Comparison of ENCODE assay signal across 16 cellular contexts in genomic region chrX:46820391-46821100, GRCh38. TPM values are rescaled to one million over a fixed set of nuclear protein-coding genes. Genes with fewer than 3 reads are reported as not detected.
DNase-seq lines count a peak whose midpoint lies in the region; ATAC-seq, FAIRE-seq and TF ChIP-seq lines count a peak whose summit lies in the region.
"Had no signal": no experiment of that assay in that cellular context is flagged by ENCODE, and none has a peak within 500 bp of the region (broad histone marks: within the 10 kb centered on the region; RNA-seq: fewer than 3 reads in every experiment).

No MANE protein-coding gene starts in this region.

- no peaks in the 10 kb centered on the region for H3K4me1 ChIP-seq in A549
- H3K4me1 ChIP-seq in endothelial cell of umbilical vein (ENCODE audit: control insufficient read depth, extremely low read depth, insufficient read depth, low read length), result no peaks in the 10 kb centered on the region
- peaks cover 23% of the 10 kb centered on the region for H3K4me1 ChIP-seq in keratinocyte (ENCODE audit: control insufficient read depth, extremely low read depth, insufficient read depth, low read length)
- no peaks in the 10 kb centered on the region for H3K4me1 ChIP-seq in MM.1S (ENCODE audit: low read length)
- H3K4me1 ChIP-seq: BE2C, HAP-1 had no signal

- CTCF ChIA-PET in A549 (lab: Yijun Ruan, JAX), result interaction anchor here (0.6 to 1.7 kb wide), 2 partner anchors 74 to 273 kb away, joined by 4 read pairs; no protein-coding TSS in a partner anchor
- CTCF ChIA-PET in endothelial cell of umbilical vein (lab: Charles Lee), result no interaction called here

- BruUV-seq in endothelial cell of umbilical vein (replicated peaks; lab: Mats Ljungman, UMichigan), result no TSS peak

- H3K9ac ChIP-seq in endothelial cell of umbilical vein (replicated peaks; ENCODE audit: extremely low read depth, insufficient read depth, low read length), result no peak overlapping the region
- no peak overlapping the region for H3K9ac ChIP-seq in keratinocyte (ENCODE audit: control insufficient read depth, extremely low read depth, insufficient read depth, low read length)
- no peak overlapping the region for H3K9ac ChIP-seq in MM.1S (ENCODE audit: low read length)

- FAIRE-seq in A549 (lab: Jason Lieb, UNC) (peak; percentile 68), endothelial cell of umbilical vein (lab: Jason Lieb, UNC) (peak; percentile 46), keratinocyte (lab: Jason Lieb, UNC) (no peak)
- FAIRE-seq: D721Med, H1, HepG2, HTR-8/SVneo had no signal

- no peak overlapping the region for H3K27ac ChIP-seq in A549
- no peak overlapping the region for H3K27ac ChIP-seq in endothelial cell of umbilical vein (ENCODE audit: insufficient read depth, low read depth, low read length)
- H3K27ac ChIP-seq in keratinocyte (ENCODE audit: control insufficient read depth, insufficient read depth, low read length), result peak overlapping the region; percentile 14
- H3K27ac ChIP-seq in MM.1S (ENCODE audit: low read length), result no peak overlapping the region
- H3K27ac ChIP-seq: C4-2B had no signal

- no peak overlapping the region for H2AFZ ChIP-seq in endothelial cell of umbilical vein (ENCODE audit: low read depth, low read length)
- H2AFZ ChIP-seq in keratinocyte (ENCODE audit: control insufficient read depth, low read length), result no peak overlapping the region
- no peak overlapping the region for H2AFZ ChIP-seq in MM.1S (ENCODE audit: low read length)

- no peak overlapping the region for H3K4me2 ChIP-seq in A549
- no peak overlapping the region for H3K4me2 ChIP-seq in endothelial cell of umbilical vein (ENCODE audit: insufficient read depth, low read length)
- no peak overlapping the region for H3K4me2 ChIP-seq in keratinocyte (ENCODE audit: control insufficient read depth, extremely low read depth, insufficient read depth, low read depth, low read length)
- H3K4me2 ChIP-seq in MM.1S (ENCODE audit: low read depth, low read length), result no peak overlapping the region

- H3K9me1 ChIP-seq in endothelial cell of umbilical vein (replicated peaks; ENCODE audit: control insufficient read depth, extremely low read depth, insufficient read depth, low read length), result no peaks in the 10 kb centered on the region
- H3K9me1 ChIP-seq in keratinocyte (ENCODE audit: control insufficient read depth, extremely low read depth, insufficient read depth, low read length), result no peaks in the 10 kb centered on the region

- H3K9me3 ChIP-seq in A549 (no peaks in the 10 kb centered on the region), endothelial cell of umbilical vein (replicated peaks; ENCODE audit: control insufficient read depth, insufficient read depth, low read length) (no peaks in the 10 kb centered on the region), keratinocyte (ENCODE audit: control insufficient read depth, low read depth, low read length) (no peaks in the 10 kb centered on the region), MM.1S (replicated peaks; ENCODE audit: insufficient read depth, low read length) (no peaks in the 10 kb centered on the region)
- H3K9me3 ChIP-seq: BE2C, HAP-1 had no signal

- POLR2A ChIA-PET in A549 (lab: Yijun Ruan, JAX), result no interaction called here
- POLR2A ChIA-PET in endothelial cell of umbilical vein (lab: Charles Lee), result no interaction called here

- H4K20me1 ChIP-seq in endothelial cell of umbilical vein (replicated peaks; ENCODE audit: control insufficient read depth, extremely low read depth, insufficient read depth, low read length), result no peaks in the 10 kb centered on the region
- no peaks in the 10 kb centered on the region for H4K20me1 ChIP-seq in keratinocyte (ENCODE audit: control insufficient read depth, extremely low read depth, insufficient read depth, low read length)
- H4K20me1 ChIP-seq in MM.1S (ENCODE audit: insufficient read depth, low read length), result no peaks in the 10 kb centered on the region

- H3K79me2 ChIP-seq in endothelial cell of umbilical vein (ENCODE audit: control insufficient read depth, insufficient read depth, low read length) (no peaks in the 10 kb centered on the region), keratinocyte (ENCODE audit: control insufficient read depth, insufficient read depth, low read length) (no peaks in the 10 kb centered on the region), MM.1S (ENCODE audit: low read length) (no peaks in the 10 kb centered on the region)

- intact Hi-C loops in endothelial cell of umbilical vein (cut with micrococcal nuclease), result no loop called here

- no peak for DNase-seq in A549 (ENCODE audit: low read depth in 1 of 2, low spot score in 1 of 2)
- DNase-seq in NCI-H146 (lab: John Stamatoyannopoulos, UW), result peak; percentile 29
- no peak for DNase-seq in endothelial cell of umbilical vein (ENCODE audit: low read depth, low spot score)
- peak; percentile 35 for DNase-seq in keratinocyte (ENCODE audit: low read depth, low spot score)
- no peak for DNase-seq in activated CD4-positive, CD25-positive, alpha-beta regulatory T cell (lab: John Stamatoyannopoulos, UW)
- no peak for DNase-seq in GF-D8 (lab: John Stamatoyannopoulos, UW)
- no peak for DNase-seq in MM.1S
- DNase-seq: BE2C; CD4-positive, alpha-beta memory T cell; DND-41 had no signal

- no peak for TF ChIP-seq RAD21 in A549 (conservative IDR thresholded peaks at IDR 0.05 in 1 of 2, IDR thresholded peaks at IDR 0.05 in 1 of 2)

- WGBS in A549 (ENCODE audit: missing lambda C conversion rate), result 75% methylated on average over 4 of the region's 4 CpGs

- no peaks in the 10 kb centered on the region for H3K27me3 ChIP-seq in endothelial cell of umbilical vein (ENCODE audit: control insufficient read depth in 2 of 2, insufficient read depth in 2 of 2, low read length in 2 of 2)
- no peaks in the 10 kb centered on the region for H3K27me3 ChIP-seq in keratinocyte (ENCODE audit: control insufficient read depth, extremely low read depth, insufficient read depth, low read length)
- no peaks in the 10 kb centered on the region for H3K27me3 ChIP-seq in MM.1S (replicated peaks; ENCODE audit: insufficient read depth, low read length)
- H3K27me3 ChIP-seq: BE2C had no signal

- no peak for ATAC-seq in A549
- ATAC-seq: HepG2 had no signal

- TF ChIP-seq POLR2A in A549 (IDR thresholded peaks at IDR 0.05; ENCODE audit: low read length), result no peak
- no peak for TF ChIP-seq POLR2A in endothelial cell of umbilical vein (IDR thresholded peaks at IDR 0.05; ENCODE audit: low read depth, low read length)

- H3K9me2 ChIP-seq in MM.1S (replicated peaks; ENCODE audit: insufficient read depth, low read length), result no peaks in the 10 kb centered on the region

- dilution Hi-C loops in endothelial cell of umbilical vein (cut with MboI; ENCODE audit: extremely low pct_ligation_motif_present, low sequenced_read_pairs) (no loop called here), keratinocyte (cut with MboI; ENCODE audit: extremely low pct_ligation_motif_present, low sequenced_read_pairs) (no loop called here)

- no peaks in the 10 kb centered on the region for H3F3A ChIP-seq in MM.1S (ENCODE audit: insufficient read depth, low read length)

- H3K36me3 ChIP-seq in endothelial cell of umbilical vein (ENCODE audit: control insufficient read depth in 2 of 2, extremely low read depth in 1 of 2, insufficient read depth in 2 of 2, low read length in 2 of 2) (no peaks in the 10 kb centered on the region), keratinocyte (ENCODE audit: control insufficient read depth in 2 of 2, extremely low read depth in 1 of 2, insufficient read depth in 2 of 2, low read length in 2 of 2) (no peaks in the 10 kb centered on the region), MM.1S (replicated peaks; ENCODE audit: insufficient read depth, low read length) (no peaks in the 10 kb centered on the region)
- H3K36me3 ChIP-seq: BE2C, HAP-1 had no signal

- TF ChIP-seq EP300 in A549 (IDR thresholded peaks at IDR 0.05), result no peak

- H3K4me3 ChIP-seq in A549 (no peak overlapping the region), endothelial cell of umbilical vein (replicated peaks in 1 of 3; ENCODE audit: insufficient read depth in 1 of 3, low read depth in 1 of 3, low read length in 3 of 3) (no peak overlapping the region), keratinocyte (ENCODE audit: control insufficient read depth in 2 of 3, extremely low read depth in 1 of 3, insufficient read depth in 2 of 3, low read depth in 1 of 3, low read length in 3 of 3) (no peak overlapping the region), MM.1S (ENCODE audit: low read length) (no peak overlapping the region)
- H3K4me3 ChIP-seq: HAP-1 had no signal

- TF ChIP-seq CTCF in A549 (IDR thresholded peaks at IDR 0.05) (no peak), endothelial cell of umbilical vein (IDR thresholded peaks at IDR 0.05; ENCODE audit: extremely low read depth in 1 of 2, insufficient read depth in 1 of 2, low read depth in 1 of 2, low read length in 2 of 2) (no peak), keratinocyte (optimal IDR thresholded peaks at IDR 0.05 in 1 of 3, IDR thresholded peaks at IDR 0.05 in 1 of 3, conservative IDR thresholded peaks at IDR 0.05 in 1 of 3; ENCODE audit: extremely low read depth in 1 of 3, insufficient read depth in 2 of 3, low read length in 3 of 3) (no peak), MM.1S (IDR thresholded peaks at IDR 0.05; ENCODE audit: low read length) (no peak)

RNA-seq across cellular contexts. Expression of gene RP2, which starts 16.3 kb away (rescaled TPM):
- polyA plus RNA-seq in A549 (2011; rRNA removed) (13.8 and 14.8 TPM in 2 replicates), A549 (2017; fragmentation: RNase III; extraction: RNeasy Plus Mini Kit Qiagen cat#74134 plus additional on column Dnase treatment) (12.9 to 15.0 TPM (median 14.0 TPM) in 3 replicates), endothelial cell of umbilical vein (5.9 and 7.4 TPM in 2 replicates), keratinocyte (10.8 to 20.9 TPM (median 17.0 TPM) in 3 replicates)
- polyA plus RNA-seq in A549 (2012; cell fraction: cytosol; rRNA removed), result 3.6 and 5.5 TPM in 2 replicates
- 2.1 and 2.4 TPM in 2 replicates for polyA plus RNA-seq in A549 (2012; cell fraction: nucleus; rRNA removed)
- polyA minus RNA-seq in A549 (2011; rRNA and poly(A)+ RNA removed), result 5.4 and 6.8 TPM in 2 replicates
- 18.7 and 20.5 TPM in 2 replicates for total RNA-seq in endothelial cell of umbilical vein
- polyA plus RNA-seq in endothelial cell of umbilical vein (2011; cell fraction: cytosol; rRNA removed), result 9.1 and 9.3 TPM in 2 replicates
- 4.9 and 6.4 TPM in 2 replicates for polyA plus RNA-seq in endothelial cell of umbilical vein (2011; cell fraction: nucleus; rRNA removed)
- 15.5 and 21.4 TPM in 2 replicates for polyA plus RNA-seq in endothelial cell of umbilical vein (2012)
- polyA minus RNA-seq in endothelial cell of umbilical vein (15.1 and 15.4 TPM in 2 replicates), keratinocyte (3.8 to 15.7 TPM (median 12.2 TPM) in 3 replicates)
- 7.9 TPM for polyA minus RNA-seq in endothelial cell of umbilical vein (2011; cell fraction: cytosol; rRNA and poly(A)+ RNA removed)
- 6.9 and 12.4 TPM in 2 replicates for polyA minus RNA-seq in endothelial cell of umbilical vein (2011; cell fraction: nucleus; rRNA and poly(A)+ RNA removed)
- 6.4 TPM for polyA plus RNA-seq in keratinocyte (2011; ENCODE audit: low read depth)
- polyA plus RNA-seq in keratinocyte (2011; cell fraction: cytosol; rRNA removed), result 9.5 and 17.5 TPM in 2 replicates
- 16.6 and 18.4 TPM in 2 replicates for polyA plus RNA-seq in keratinocyte (2011; cell fraction: nucleus; rRNA removed)
- 9.4 and 11.3 TPM in 2 replicates for polyA plus RNA-seq in keratinocyte (2012; ENCODE audit: low replicate concordance)
- polyA minus RNA-seq in keratinocyte (2011; cell fraction: cytosol; rRNA and poly(A)+ RNA removed), result 12.7 TPM
- 12.5 and 23.5 TPM in 2 replicates for polyA minus RNA-seq in keratinocyte (2011; cell fraction: nucleus; rRNA and poly(A)+ RNA removed)

Comparison
In these comparisons a context has a peak if more than half of its experiments do, and no peak if none do; other contexts are left out.
1. DNase-seq: peak in NCI-H146 (single experiment) and keratinocyte (single experiment); none in A549 (0 of 2), endothelial cell of umbilical vein (single experiment), activated CD4-positive, CD25-positive, alpha-beta regulatory T cell (0 of 4), GF-D8 (single experiment) and MM.1S (single experiment).